Comparison of ENCODE assay signal across 1 cellular context in genomic region chr2:223526106-223526505, GRCh38.
TF ChIP-seq lines count a peak whose summit lies in the region.

No MANE protein-coding gene starts in this region.

TF ChIP-seq in GM12878, 131 proteins besides CTCF, POLR2A, EP300 and RAD21 (continued from another document):
- TF ChIP-seq, protein P1, sequence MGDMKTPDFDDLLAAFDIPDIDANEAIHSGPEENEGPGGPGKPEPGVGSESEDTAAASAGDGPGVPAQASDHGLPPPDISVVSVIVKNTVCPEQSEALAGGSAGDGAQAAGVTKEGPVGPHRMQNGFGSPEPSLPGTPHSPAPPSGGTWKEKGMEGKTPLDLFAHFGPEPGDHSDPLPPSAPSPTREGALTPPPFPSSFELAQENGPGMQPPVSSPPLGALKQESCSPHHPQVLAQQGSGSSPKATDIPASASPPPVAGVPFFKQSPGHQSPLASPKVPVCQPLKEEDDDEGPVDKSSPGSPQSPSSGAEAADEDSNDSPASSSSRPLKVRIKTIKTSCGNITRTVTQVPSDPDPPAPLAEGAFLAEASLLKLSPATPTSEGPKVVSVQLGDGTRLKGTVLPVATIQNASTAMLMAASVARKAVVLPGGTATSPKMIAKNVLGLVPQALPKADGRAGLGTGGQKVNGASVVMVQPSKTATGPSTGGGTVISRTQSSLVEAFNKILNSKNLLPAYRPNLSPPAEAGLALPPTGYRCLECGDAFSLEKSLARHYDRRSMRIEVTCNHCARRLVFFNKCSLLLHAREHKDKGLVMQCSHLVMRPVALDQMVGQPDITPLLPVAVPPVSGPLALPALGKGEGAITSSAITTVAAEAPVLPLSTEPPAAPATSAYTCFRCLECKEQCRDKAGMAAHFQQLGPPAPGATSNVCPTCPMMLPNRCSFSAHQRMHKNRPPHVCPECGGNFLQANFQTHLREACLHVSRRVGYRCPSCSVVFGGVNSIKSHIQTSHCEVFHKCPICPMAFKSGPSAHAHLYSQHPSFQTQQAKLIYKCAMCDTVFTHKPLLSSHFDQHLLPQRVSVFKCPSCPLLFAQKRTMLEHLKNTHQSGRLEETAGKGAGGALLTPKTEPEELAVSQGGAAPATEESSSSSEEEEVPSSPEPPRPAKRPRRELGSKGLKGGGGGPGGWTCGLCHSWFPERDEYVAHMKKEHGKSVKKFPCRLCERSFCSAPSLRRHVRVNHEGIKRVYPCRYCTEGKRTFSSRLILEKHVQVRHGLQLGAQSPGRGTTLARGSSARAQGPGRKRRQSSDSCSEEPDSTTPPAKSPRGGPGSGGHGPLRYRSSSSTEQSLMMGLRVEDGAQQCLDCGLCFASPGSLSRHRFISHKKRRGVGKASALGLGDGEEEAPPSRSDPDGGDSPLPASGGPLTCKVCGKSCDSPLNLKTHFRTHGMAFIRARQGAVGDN (IDR thresholded peaks at IDR 0.05), result no peak
- TF ChIP-seq, protein P2, sequence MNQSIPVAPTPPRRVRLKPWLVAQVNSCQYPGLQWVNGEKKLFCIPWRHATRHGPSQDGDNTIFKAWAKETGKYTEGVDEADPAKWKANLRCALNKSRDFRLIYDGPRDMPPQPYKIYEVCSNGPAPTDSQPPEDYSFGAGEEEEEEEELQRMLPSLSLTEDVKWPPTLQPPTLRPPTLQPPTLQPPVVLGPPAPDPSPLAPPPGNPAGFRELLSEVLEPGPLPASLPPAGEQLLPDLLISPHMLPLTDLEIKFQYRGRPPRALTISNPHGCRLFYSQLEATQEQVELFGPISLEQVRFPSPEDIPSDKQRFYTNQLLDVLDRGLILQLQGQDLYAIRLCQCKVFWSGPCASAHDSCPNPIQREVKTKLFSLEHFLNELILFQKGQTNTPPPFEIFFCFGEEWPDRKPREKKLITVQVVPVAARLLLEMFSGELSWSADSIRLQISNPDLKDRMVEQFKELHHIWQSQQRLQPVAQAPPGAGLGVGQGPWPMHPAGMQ (IDR thresholded peaks at IDR 0.05; ENCODE audit: borderline replicate concordance), result no peak
- TF ChIP-seq CBX3 (IDR thresholded peaks at IDR 0.05; ENCODE audit: borderline replicate concordance, low read depth) (no peak), MTA3 (IDR thresholded peaks at IDR 0.05; ENCODE audit: borderline replicate concordance, low read length) (no peak), ZNF24 (IDR thresholded peaks at IDR 0.05) (no peak), BCL3 (IDR thresholded peaks at IDR 0.05; ENCODE audit: borderline replicate concordance, insufficient read depth, low read depth, low read length, poor library complexity, severe bottlenecking) (no peak), GABPA (IDR thresholded peaks at IDR 0.05; ENCODE audit: low read depth) (no peak), SRF (IDR thresholded peaks at IDR 0.05; ENCODE audit: low read depth in 2 of 2, low read length in 2 of 2) (no peak), KDM1A (IDR thresholded peaks at IDR 0.05; ENCODE audit: borderline replicate concordance) (no peak), PKNOX1 (IDR thresholded peaks at IDR 0.05) (no peak), TCF3 (IDR thresholded peaks at IDR 0.05; ENCODE audit: borderline replicate concordance, insufficient read depth, low read depth, low read length) (no peak), CUX1 (IDR thresholded peaks at IDR 0.05; ENCODE audit: insufficient replicate concordance, low read depth, low read length) (no peak), ZNF274 (IDR thresholded peaks at IDR 0.05; ENCODE audit: insufficient read depth, insufficient read length) (no peak), EED (IDR thresholded peaks at IDR 0.05; ENCODE audit: low read depth) (no peak)
- TF ChIP-seq, protein P3, sequence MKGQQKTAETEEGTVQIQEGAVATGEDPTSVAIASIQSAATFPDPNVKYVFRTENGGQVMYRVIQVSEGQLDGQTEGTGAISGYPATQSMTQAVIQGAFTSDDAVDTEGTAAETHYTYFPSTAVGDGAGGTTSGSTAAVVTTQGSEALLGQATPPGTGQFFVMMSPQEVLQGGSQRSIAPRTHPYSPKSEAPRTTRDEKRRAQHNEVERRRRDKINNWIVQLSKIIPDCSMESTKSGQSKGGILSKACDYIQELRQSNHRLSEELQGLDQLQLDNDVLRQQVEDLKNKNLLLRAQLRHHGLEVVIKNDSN (IDR thresholded peaks at IDR 0.05; ENCODE audit: borderline replicate concordance, extremely low read length, insufficient read depth, low read depth, low read length), result no peak
TF ChIP-seq in GM12878: peak in this region for 0.
